In genomic region chr5:157384971-157385709, GRCh38 we compare ENCODE assay signal across 9 cellular contexts.
DNase-seq lines count a peak whose midpoint lies in the region; ATAC-seq and TF ChIP-seq lines count a peak whose summit lies in the region.
"Had no signal": no experiment of that assay in that cellular context is flagged by ENCODE, and none has a peak within 500 bp of the region (broad histone marks: within the 10 kb centered on the region; RNA-seq: fewer than 3 reads in every experiment).

No MANE protein-coding gene starts in this region.

- intact Hi-C loops in PC-9 (cut with micrococcal nuclease; ENCODE audit: unreplicated experiment) = loop anchor here (5.0 kb wide), 1 partner anchor 172 kb away; no protein-coding TSS in a partner anchor

- ATAC-seq in HG03354 (IDR thresholded peaks at IDR 0.05; ENCODE audit: poor library complexity, severe bottlenecking, unreplicated experiment) = no peak

- no peak overlapping the region for H3K4me3 ChIP-seq in AG10803 (ENCODE audit: low read length)
- H3K4me3 ChIP-seq in PC-9 = no peak overlapping the region
- H3K4me3 ChIP-seq in esophagus (ENCODE audit: low read depth in 1 of 2, low read length in 2 of 2) = no peak overlapping the region
- no peak overlapping the region for H3K4me3 ChIP-seq in effector memory CD4-positive, alpha-beta T cell (ENCODE audit: insufficient read depth, low read depth, low read length, poor library complexity, severe bottlenecking)

- CTCF ChIA-PET in PC-9 (lab: Charles Lee) = no interaction called here

- H3K27ac ChIP-seq in PC-9 (peak overlapping the region; percentile 68), esophagus (ENCODE audit: low read depth in 2 of 2, low read length in 1 of 2) (peak overlapping the region; percentile 39 to 59)
- no peak overlapping the region for H3K27ac ChIP-seq in effector memory CD4-positive, alpha-beta T cell (ENCODE audit: insufficient read depth, low read length, poor library complexity, severe bottlenecking)

- TF ChIP-seq CTCF in AG10803 (conservative IDR thresholded peaks at IDR 0.05; ENCODE audit: low read length) = peak; percentile 30
- TF ChIP-seq CTCF in PC-9 (conservative IDR thresholded peaks at IDR 0.05) = no peak
- no peak for TF ChIP-seq CTCF in GM10266 (IDR thresholded peaks at IDR 0.05; ENCODE audit: control insufficient read depth, insufficient read depth, low read depth, missing control alignments)

- no peaks in the 10 kb centered on the region for H3K79me2 ChIP-seq in PC-9 (ENCODE audit: low read depth)

- H2AFZ ChIP-seq in PC-9 = peak overlapping the region; percentile 54; the same call in 1 of the 2 replicates

- peaks cover 48% of the 10 kb centered on the region for H3K4me1 ChIP-seq in PC-9 (replicated peaks; ENCODE audit: insufficient read depth)
- H3K4me1 ChIP-seq in esophagus (ENCODE audit: control insufficient read depth in 2 of 2, insufficient read depth in 2 of 2, low read length in 1 of 2) = peaks cover 0 to 6% of the 10 kb centered on the region in 2 donors
- H3K4me1 ChIP-seq in effector memory CD4-positive, alpha-beta T cell (ENCODE audit: control insufficient read depth, insufficient read depth, low read length, poor library complexity, severe bottlenecking) = no peaks in the 10 kb centered on the region

- POLR2A ChIA-PET in PC-9 (lab: Charles Lee; ENCODE audit: unreplicated experiment) = interaction anchor here (0.6 kb wide), 1 partner anchor 346 kb away, joined by 7 read pairs; the partner anchor contains the start of gene THG1L

- no peaks in the 10 kb centered on the region for H4K20me1 ChIP-seq in PC-9 (ENCODE audit: insufficient read depth)

- no TSS peak for BruUV-seq in PC-9 (replicated peaks; lab: Mats Ljungman, UMichigan)

- H3K9me3 ChIP-seq in PC-9 (ENCODE audit: insufficient read depth, low read depth) (no peaks in the 10 kb centered on the region), esophagus (ENCODE audit: control insufficient read depth in 2 of 2, insufficient read depth in 1 of 2, low read depth in 1 of 2, low read length in 1 of 2) (no peaks in the 10 kb centered on the region)
- H3K9me3 ChIP-seq in effector memory CD4-positive, alpha-beta T cell (ENCODE audit: control insufficient read depth, low read length) = no peaks in the 10 kb centered on the region

- H3K27me3 ChIP-seq in PC-9 (ENCODE audit: insufficient read depth, low read depth) (no peaks in the 10 kb centered on the region), esophagus (ENCODE audit: control insufficient read depth in 1 of 2, insufficient read depth in 2 of 2, low read length in 2 of 2) (no peaks in the 10 kb centered on the region)
- H3K27me3 ChIP-seq in effector memory CD4-positive, alpha-beta T cell (replicated peaks; ENCODE audit: control insufficient read depth, insufficient read depth, low read length, poor library complexity, severe bottlenecking) = no peaks in the 10 kb centered on the region

- H3K36me3 ChIP-seq in PC-9 (ENCODE audit: low read depth) (no peaks in the 10 kb centered on the region), esophagus (ENCODE audit: control insufficient read depth in 2 of 2, insufficient read depth in 2 of 2, low read length in 1 of 2) (peaks cover 0 to 2% of the 10 kb centered on the region in 2 donors)
- peaks cover 85% of the 10 kb centered on the region for H3K36me3 ChIP-seq in effector memory CD4-positive, alpha-beta T cell (ENCODE audit: control insufficient read depth, insufficient read depth, low read length)

- peaks cover 25% of the 10 kb centered on the region for H3F3A ChIP-seq in PC-9 (ENCODE audit: insufficient read depth, low read depth)

- WGBS in esophagus, 2 donors = 64 to 69% methylated on average over 4 of the region's 4 CpGs

- H3K9me2 ChIP-seq in PC-9 (ENCODE audit: insufficient read depth) = no peaks in the 10 kb centered on the region

- H3K4me2 ChIP-seq in PC-9 = peak overlapping the region; percentile 39

- DNase-seq in AG10803 (ENCODE audit: low read depth) = peak; percentile 100
- DNase-seq in PC-9 = peak; percentile 75 to 91
- peak; percentile 98 for DNase-seq in non-pigmented ciliary epithelial cell (ENCODE audit: low read depth)
- no peak for DNase-seq in stimulated activated CD4-positive, alpha-beta T cell treated with anti-CD3 and anti-CD28 coated beads, Interleukin-12 subunit alpha, Interleukin-12 subunit beta, amount 100 ng/mL, for 4 hours
- DNase-seq in GM10266 (ENCODE audit: extremely low spot score) = no peak
- DNase-seq in effector memory CD4-positive, alpha-beta T cell = no peak
- DNase-seq: NCI-H187 had no signal

Comparison
In these comparisons a context has a peak if more than half of its experiments do, and no peak if none do; other contexts are left out.
1. DNase-seq: peak in AG10803 (single experiment), PC-9 (2 of 2) and non-pigmented ciliary epithelial cell (single experiment); none in stimulated activated CD4-positive, alpha-beta T cell treated with anti-CD3 and anti-CD28 coated beads, Interleukin-12 subunit alpha, Interleukin-12 subunit beta, amount 100 ng/mL, for 4 hours (single experiment), GM10266 (single experiment) and effector memory CD4-positive, alpha-beta T cell (0 of 3).